ENCODE assay signal across 25 cellular contexts in the genomic region with DNA sequence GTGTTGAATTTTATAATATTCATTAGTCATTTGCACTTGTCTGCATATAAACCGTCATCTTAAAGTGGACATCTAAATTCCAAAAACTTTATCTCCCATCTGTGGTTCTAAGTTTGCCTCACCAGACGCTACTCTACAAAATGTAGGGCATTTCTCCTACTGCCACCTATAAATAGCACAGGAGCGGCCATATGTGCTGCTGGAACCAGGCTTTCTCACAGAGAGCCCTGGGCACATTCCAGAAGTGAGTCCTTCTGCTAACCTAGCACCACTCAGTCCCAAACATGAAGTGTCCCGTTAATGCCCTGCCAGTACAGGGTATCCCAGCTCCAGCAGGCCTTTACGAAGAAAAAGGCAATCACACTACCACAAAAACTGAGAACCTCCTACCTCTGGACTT.
DNase-seq lines count a peak whose midpoint lies in the region; ATAC-seq, FAIRE-seq and TF ChIP-seq lines count a peak whose summit lies in the region.
"Had no signal": no experiment of that assay in that cellular context is flagged by ENCODE, and none has a peak within 500 bp of the region (broad histone marks: within the 10 kb centered on the region; RNA-seq: fewer than 3 reads in every experiment).

No MANE protein-coding gene starts in this region.

- peak; percentile 97 for ATAC-seq in left ventricle myocardium superior
- ATAC-seq in GM21619 (IDR thresholded peaks at IDR 0.05; ENCODE audit: unreplicated experiment) = no peak
- no peak for ATAC-seq in HepG2
- ATAC-seq in GM18511 (IDR thresholded peaks at IDR 0.05; ENCODE audit: unreplicated experiment) = no peak
- ATAC-seq: mucosa of descending colon; stimulated activated memory B cell treated with anti-CD40 and anti-IgM and Interleukin-4, amounts not matched to agents 10 μg/mL and 1 μg/mL and 100 μg/mL, for 72 hours had no signal

- H3K27ac ChIP-seq in trophoblast cell (ENCODE audit: low read depth, low read length) = no peak overlapping the region
- H3K27ac ChIP-seq in HepG2 (ENCODE audit: extremely low read length, insufficient read depth, low read length) = no peak overlapping the region
- H3K27ac ChIP-seq in uterus = no peak overlapping the region
- H3K27ac ChIP-seq: BLaER1 treated with 17β-estradiol and CSF1 and Interleukin-3, amounts not matched to agents 10 nM and 100 nM; epithelial cell of prostate; neutrophil; prostate gland; SK-N-MC; VCaP had no signal

- H3K36me3 ChIP-seq in trophoblast cell (ENCODE audit: control insufficient read depth in 1 of 2, insufficient read depth in 2 of 2, low read length in 2 of 2) (peaks cover 8 to 11% of the 10 kb centered on the region in 2 experiments), HepG2 (replicated peaks in 1 of 2; ENCODE audit: control insufficient read depth in 1 of 2, insufficient read depth in 2 of 2, low read length in 2 of 2) (peaks cover 4 to 47% of the 10 kb centered on the region in 2 experiments), uterus (no peaks in the 10 kb centered on the region)
- H3K36me3 ChIP-seq: prostate gland had no signal

- no peak overlapping the region for H2BK5ac ChIP-seq in trophoblast cell (ENCODE audit: low read depth, low read length, poor library complexity)

- no CpG with 5 or more reads among the region's 5 CpGs for WGBS in trophoblast cell (ENCODE audit: extremely low coverage, insufficient coverage, insufficient read length)
- 98% methylated on average over 5 of the region's 5 CpGs for WGBS in HepG2 (ENCODE audit: low lambda C conversion rate)

- H3K27me3 ChIP-seq in trophoblast cell (ENCODE audit: insufficient read depth, low read length) = no peaks in the 10 kb centered on the region
- no peaks in the 10 kb centered on the region for H3K27me3 ChIP-seq in HepG2 (ENCODE audit: control insufficient read depth in 1 of 2, insufficient read depth in 2 of 2, low read length in 2 of 2)
- H3K27me3 ChIP-seq in uterus = no peaks in the 10 kb centered on the region
- H3K27me3 ChIP-seq: BLaER1 treated with 17β-estradiol and CSF1 and Interleukin-3, amounts not matched to agents 10 nM and 100 nM; neutrophil had no signal

- in situ Hi-C loops in G401 (cut with HindIII; ENCODE audit: low sequenced_read_pairs) (no loop called here), HepG2 (cut with HindIII; ENCODE audit: extremely low pct_ligation_motif_present, low pct_unique_long_range_greater_than_20kb) (no loop called here)

- H4K20me1 ChIP-seq in HepG2 (ENCODE audit: insufficient read depth, low read length) = no peaks in the 10 kb centered on the region

- no peak overlapping the region for H2BK120ac ChIP-seq in trophoblast cell (ENCODE audit: insufficient read depth, low read length, poor library complexity)

- no peak for TF ChIP-seq EP300 in HepG2 (IDR thresholded peaks at IDR 0.05; ENCODE audit: low read depth in 2 of 2, low read length in 2 of 2)
- no peak for TF ChIP-seq EP300 in HepG2 (CRISPR knock-in tag; IDR thresholded peaks at IDR 0.05; ENCODE audit: borderline replicate concordance)

- H3K4me1 ChIP-seq in trophoblast cell (ENCODE audit: control insufficient read depth in 1 of 2, insufficient read depth in 2 of 2, low read length in 2 of 2) = peaks cover 6 to 11% of the 10 kb centered on the region in 2 experiments
- H3K4me1 ChIP-seq in HepG2 (ENCODE audit: insufficient read depth, low read length) = no peaks in the 10 kb centered on the region
- no peaks in the 10 kb centered on the region for H3K4me1 ChIP-seq in uterus
- H3K4me1 ChIP-seq: BLaER1 treated with 17β-estradiol and CSF1 and Interleukin-3, amounts not matched to agents 10 nM and 100 nM; Caco-2; prostate gland had no signal

- H3K18ac ChIP-seq in trophoblast cell (ENCODE audit: low read length) = no peak overlapping the region

- H2AFZ ChIP-seq in trophoblast cell (ENCODE audit: insufficient read depth, low read length, poor library complexity) = no peak overlapping the region
- no peak overlapping the region for H2AFZ ChIP-seq in HepG2 (ENCODE audit: low read length)

- H4K12ac ChIP-seq in trophoblast cell (ENCODE audit: low read depth, low read length) = no peak overlapping the region

- H3K79me1 ChIP-seq in trophoblast cell (ENCODE audit: low read length) = no peaks in the 10 kb centered on the region

- no peak overlapping the region for H3K4me2 ChIP-seq in trophoblast cell (ENCODE audit: low read length)
- no peak overlapping the region for H3K4me2 ChIP-seq in HepG2 (ENCODE audit: low read depth, low read length)
- H3K4me2 ChIP-seq: BLaER1 treated with 17β-estradiol and CSF1 and Interleukin-3, amounts not matched to agents 10 nM and 100 nM had no signal

- H3K23ac ChIP-seq in trophoblast cell (ENCODE audit: low read length) = no peak overlapping the region

- no TSS peak for BruUV-seq in HepG2 (replicated peaks; lab: Mats Ljungman, UMichigan)

- no peak for TF ChIP-seq RAD21 in HepG2 (CRISPR knock-in tag; IDR thresholded peaks at IDR 0.05)

- H2BK12ac ChIP-seq in trophoblast cell (ENCODE audit: low read length) = no peak overlapping the region

- H3K9ac ChIP-seq in trophoblast cell (ENCODE audit: low read length) = no peak overlapping the region
- no peak overlapping the region for H3K9ac ChIP-seq in HepG2 (ENCODE audit: insufficient read depth, low read depth, low read length)
- H3K9ac ChIP-seq: BLaER1 treated with 17β-estradiol and CSF1 and Interleukin-3, amounts not matched to agents 10 nM and 100 nM had no signal

- no peak for FAIRE-seq in HepG2 (lab: Jason Lieb, UNC)
- FAIRE-seq: GM12891, RCC 7860 had no signal

- CTCF ChIA-PET in HepG2 (lab: Yijun Ruan, JAX; ENCODE audit: low intra/inter-chr PET ratio, low total read pairs) = no interaction called here

- TF ChIP-seq CTCF in HepG2 (CRISPR knock-in tag; IDR thresholded peaks at IDR 0.05) (no peak), uterus (IDR thresholded peaks at IDR 0.05) (no peak)

- no peak for TF ChIP-seq POLR2A in HepG2 (IDR thresholded peaks at IDR 0.05; ENCODE audit: insufficient read depth in 1 of 2, low read depth in 2 of 2, low read length in 2 of 2)
- no peak for TF ChIP-seq POLR2A in uterus (IDR thresholded peaks at IDR 0.05)

- peak; percentile 98 for DNase-seq in G401 (ENCODE audit: low spot score)
- DNase-seq in cerebellar cortex (ENCODE audit: low spot score) = peak; percentile 98
- no peak for DNase-seq in left ventricle myocardium superior
- DNase-seq in trophoblast cell = peak; percentile 57 to 73
- DNase-seq in HepG2 (ENCODE audit: low spot score) = no peak
- DNase-seq in uterus = no peak
- DNase-seq: activated CD4-positive, alpha-beta T cell treated with anti-CD3 and anti-CD28 coated beads, Interleukin-2, amount 50 U/mL, for 1 hour; Caco-2; H7; immature natural killer cell; Kasumi-1; mucosa of descending colon; MV-4-11; NCI-H69 had no signal

- intact Hi-C loops in left ventricle myocardium superior (cut with micrococcal nuclease) = no loop called here
- intact Hi-C loops in HepG2 (cut with micrococcal nuclease; ENCODE audit: unreplicated experiment) = no loop called here
- intact Hi-C loops in uterus (cut with DNase I; ENCODE audit: low total_unique reads) = no loop called here

- H4K8ac ChIP-seq in trophoblast cell (ENCODE audit: low read depth, low read length) = no peak overlapping the region

- H3K14ac ChIP-seq in trophoblast cell (ENCODE audit: low read length) = no peak overlapping the region

- H4K91ac ChIP-seq in trophoblast cell (ENCODE audit: low read depth, low read length) = no peak overlapping the region

- H3K79me2 ChIP-seq in trophoblast cell (ENCODE audit: control insufficient read depth, insufficient read depth, low read length, poor library complexity) = no peaks in the 10 kb centered on the region
- no peaks in the 10 kb centered on the region for H3K79me2 ChIP-seq in HepG2 (ENCODE audit: insufficient read depth, low read length)

- H3K4me3 ChIP-seq in trophoblast cell (ENCODE audit: low read depth, low read length) (no peak overlapping the region), HepG2 (replicated peaks in 1 of 3; ENCODE audit: insufficient read depth in 1 of 3, low read depth in 2 of 3, low read length in 3 of 3) (no peak overlapping the region), uterus (no peak overlapping the region)
- H3K4me3 ChIP-seq: BLaER1 treated with 17β-estradiol and CSF1 and Interleukin-3, amounts not matched to agents 10 nM and 100 nM; mucosa of descending colon; prostate gland; SK-N-MC had no signal

- H3K4ac ChIP-seq in trophoblast cell (ENCODE audit: low read depth, low read length) = no peak overlapping the region

- POLR2A ChIA-PET in HepG2 (lab: Yijun Ruan, JAX) = no interaction called here

- no peak overlapping the region for H2AK5ac ChIP-seq in trophoblast cell (ENCODE audit: low read length)

- no peaks in the 10 kb centered on the region for H3K9me3 ChIP-seq in trophoblast cell (ENCODE audit: insufficient read depth, low read depth, low read length)
- H3K9me3 ChIP-seq in HepG2 (ENCODE audit: low read length) = no peaks in the 10 kb centered on the region
- H3K9me3 ChIP-seq in uterus = no peaks in the 10 kb centered on the region
- H3K9me3 ChIP-seq: BLaER1 treated with 17β-estradiol and CSF1 and Interleukin-3, amounts not matched to agents 10 nM and 100 nM; Caco-2; mucosa of descending colon; neutrophil; prostate gland had no signal

TF ChIP-seq in HepG2, 621 proteins besides CTCF, POLR2A, EP300 and RAD21:
- TF ChIP-seq ZBTB3 (CRISPR knock-in tag; IDR thresholded peaks at IDR 0.05; ENCODE audit: borderline replicate concordance, low read depth) (no peak), NCOA1 (CRISPR knock-in tag; IDR thresholded peaks at IDR 0.05) (no peak), SOX5 (CRISPR knock-in tag; IDR thresholded peaks at IDR 0.05; ENCODE audit: borderline replicate concordance) (no peak), MBNL3 (CRISPR knock-in tag; conservative IDR thresholded peaks at IDR 0.05) (no peak)

Comparison
In these comparisons a context has a peak if more than half of its experiments do, and no peak if none do; other contexts are left out.
1. DNase-seq: peak in G401 (single experiment), cerebellar cortex (single experiment) and trophoblast cell (2 of 2); none in left ventricle myocardium superior (single experiment), HepG2 (single experiment) and uterus (0 of 2).